ENCODE assay signal across 8 cellular contexts in the genomic region with DNA sequence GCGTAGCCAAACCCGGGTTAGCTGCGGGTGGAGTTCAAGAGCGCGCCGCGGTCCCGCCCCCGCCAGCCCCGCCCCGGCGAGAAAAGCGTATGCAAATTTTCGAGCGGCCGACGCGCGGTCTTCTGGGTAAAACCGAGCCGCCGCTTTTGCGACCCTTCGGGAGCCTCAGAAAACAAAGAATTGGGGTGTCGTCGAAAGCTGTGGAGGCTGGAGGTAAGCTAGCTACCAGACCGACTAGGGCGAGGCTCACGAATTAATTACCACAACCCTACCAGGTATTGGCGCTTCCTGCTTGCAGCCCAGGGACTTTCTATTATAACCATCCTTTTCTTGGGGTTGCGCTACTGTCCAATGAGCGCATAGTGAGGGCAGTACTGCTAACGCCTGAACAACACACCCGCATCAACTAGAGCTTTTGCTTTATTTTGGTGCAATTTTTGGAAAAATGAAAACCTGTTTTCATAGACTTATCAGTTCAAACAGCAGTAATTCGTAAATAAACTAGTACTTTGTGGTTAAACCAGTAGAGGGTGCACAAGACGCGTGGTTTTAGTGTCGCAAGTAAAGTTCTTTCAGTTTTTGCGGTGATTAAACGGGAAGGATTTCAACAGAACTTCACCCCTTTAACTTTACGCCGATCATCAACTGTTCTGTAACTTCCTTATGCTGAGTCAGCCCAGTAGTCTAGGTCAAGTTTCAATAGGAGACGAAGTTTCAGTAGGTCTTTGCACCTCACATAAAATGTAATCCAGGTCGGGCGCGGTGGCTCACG. TPM values are rescaled to one million over a fixed set of nuclear protein-coding genes. Genes with fewer than 3 reads are reported as not detected.
DNase-seq lines count a peak whose midpoint lies in the region; ATAC-seq and TF ChIP-seq lines count a peak whose summit lies in the region.

Gene RNU4ATAC, plus strand, starts transcription at position 318 of the 772 bp plus-strand sequence.

- H3F3A ChIP-seq in neural progenitor cell (ENCODE audit: low read depth), result peaks cover 63% of the 10 kb centered on the region

- H3K36me3 Mint-ChIP-seq in neural progenitor cell, result peaks cover 2% of the 10 kb centered on the region

- peak; percentile 48 for TF ChIP-seq CTCF in LNCaP clone FGC (IDR thresholded peaks at IDR 0.05; ENCODE audit: control insufficient read depth, extremely low read depth, insufficient read depth)
- peak; percentile 80 for TF ChIP-seq CTCF in foreskin keratinocyte (conservative IDR thresholded peaks at IDR 0.05)
- TF ChIP-seq CTCF in neural progenitor cell (IDR thresholded peaks at IDR 0.05), result peak; percentile 76

- H3K9me3 ChIP-seq in ES-I3 (ENCODE audit: control insufficient read depth, insufficient read depth, low read length) (no peaks in the 10 kb centered on the region), neural progenitor cell (ENCODE audit: low read depth) (no peaks in the 10 kb centered on the region)

- H3K27me3 ChIP-seq in foreskin keratinocyte, result no peaks in the 10 kb centered on the region
- no peaks in the 10 kb centered on the region for H3K27me3 ChIP-seq in neural progenitor cell

- H3K4me1 Mint-ChIP-seq in neural progenitor cell, result peaks cover 54% of the 10 kb centered on the region

- peak; percentile 99 for TF ChIP-seq POLR2A in Raji (IDR thresholded peaks at IDR 0.05; ENCODE audit: insufficient read depth, low read depth, low read length)

- H3K27me3 Mint-ChIP-seq in neural progenitor cell (ENCODE audit: insufficient read depth, low read depth), result peaks cover 3% of the 10 kb centered on the region

- H3K4me3 ChIP-seq in LNCaP clone FGC (ENCODE audit: low read depth, low read length) (peak within 1 kb of the TSS; percentile 77), neural progenitor cell (peak within 1 kb of the TSS; percentile 59)

- peak within 1 kb of the TSS; percentile 71 for H3K9ac ChIP-seq in ES-I3 (ENCODE audit: low read depth, low read length)
- H3K9ac ChIP-seq in neural progenitor cell, result peak within 1 kb of the TSS; percentile 86

- H3K36me3 ChIP-seq in ES-I3 (ENCODE audit: insufficient read depth, low read length) (no peaks in the 10 kb centered on the region), neural progenitor cell (no peaks in the 10 kb centered on the region)

- ATAC-seq in foreskin keratinocyte, result peak; percentile 81

- H3K4me1 ChIP-seq in ES-I3 (ENCODE audit: insufficient read depth, low read length) (peaks cover 17% of the 10 kb centered on the region), foreskin keratinocyte (peaks cover 30% of the 10 kb centered on the region), neural progenitor cell (peaks cover 32% of the 10 kb centered on the region)

- peak within 1 kb of the TSS; percentile 94 for H3K27ac Mint-ChIP-seq in neural progenitor cell

- peaks cover 70% of the 10 kb centered on the region for H3K79me2 ChIP-seq in neural progenitor cell (ENCODE audit: low read depth)

- H3K4me3 Mint-ChIP-seq in neural progenitor cell, result peak within 1 kb of the TSS; percentile 88

- peak within 1 kb of the TSS; percentile 75 for H3K4me2 ChIP-seq in neural progenitor cell

- peaks cover 91% of the 10 kb centered on the region for H4K20me1 ChIP-seq in neural progenitor cell (ENCODE audit: low read depth)

- H3K27ac ChIP-seq in foreskin keratinocyte, result peak within 1 kb of the TSS; percentile 99
- peak within 1 kb of the TSS; percentile 100 for H3K27ac ChIP-seq in neural progenitor cell

- H2AFZ ChIP-seq in neural progenitor cell (replicated peaks), result no peak within 1 kb of the TSS

- DNase-seq in H4 (ENCODE audit: low spot score) (peak; percentile 97), LNCaP clone FGC (ENCODE audit: low read depth) (peak; percentile 94), activated gamma-delta T cell (lab: John Stamatoyannopoulos, UW) (peak; percentile 70), foreskin keratinocyte (peak; percentile 97 to 99), neural progenitor cell (ENCODE audit: low spot score) (peak; percentile 89), stromal cell of bone marrow (ENCODE audit: low read depth) (peak; percentile 97)

- no peaks in the 10 kb centered on the region for H3K9me3 Mint-ChIP-seq in neural progenitor cell

RNA-seq across cellular contexts. Expression of gene RNU4ATAC, which starts in this region (rescaled TPM):
- total RNA-seq in H4 (2014; rRNA removed; shearing (Covaris generic)), result not detected in 2 replicates
- total RNA-seq in foreskin keratinocyte (not detected in 2 replicates), neural progenitor cell (ENCODE audit: low replicate concordance) (not detected in 2 replicates)
- not detected in 2 replicates for polyA plus RNA-seq in foreskin keratinocyte

Comparison
In these comparisons a context has a peak if more than half of its experiments do, and no peak if none do; other contexts are left out.
1. Peak in every context shown above with its lines: DNase-seq, ATAC-seq, H3K4me3 ChIP-seq and H3K27ac ChIP-seq.
2. Peak in DNase-seq in H4; RNA of the gene not detected or under 1 TPM.
3. Peak in DNase-seq, ATAC-seq and H3K27ac ChIP-seq in foreskin keratinocyte; RNA of the gene not detected or under 1 TPM.
4. Peak in DNase-seq, H3K4me3 ChIP-seq, H3K27ac ChIP-seq, H3K9ac ChIP-seq and H3K4me2 ChIP-seq in neural progenitor cell; RNA of the gene not detected or under 1 TPM.